ENCODE assay signal across 20 cellular contexts in the genomic region with DNA sequence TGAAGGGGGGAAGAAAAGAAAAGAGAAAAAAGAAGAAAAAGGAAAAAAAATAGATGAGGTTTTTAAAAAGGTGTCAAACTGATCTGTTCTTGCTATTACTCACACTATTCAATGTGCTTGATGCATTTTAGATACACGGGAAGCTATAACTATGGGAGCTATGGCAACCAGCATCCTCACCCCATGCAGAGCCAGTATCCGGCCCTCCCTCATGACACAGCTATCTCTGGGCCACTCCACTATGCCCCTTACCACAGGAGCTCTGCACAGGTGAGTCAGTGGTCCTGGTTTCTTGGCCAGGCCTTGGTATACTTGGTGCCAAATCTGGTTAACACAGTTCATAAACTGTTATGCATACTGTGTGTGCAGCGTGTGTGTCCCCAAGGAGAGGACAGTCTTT.
"Had no signal": no experiment of that assay in that cellular context is flagged by ENCODE, and none has a peak within 500 bp of the region (broad histone marks: within the 10 kb centered on the region; RNA-seq: fewer than 3 reads in every experiment).

No MANE protein-coding gene starts in this region.

- H3K36me3 Mint-ChIP-seq: stimulated activated memory B cell treated with anti-CD40 and anti-IgM and Interleukin-4, amounts not matched to agents 10 μg/mL and 1 μg/mL and 100 μg/mL, for 72 hours had no signal

- ATAC-seq: gastroesophageal sphincter; left lobe of liver; naive thymus-derived CD4-positive, alpha-beta T cell; stimulated activated memory B cell treated with anti-CD40 and anti-IgM and Interleukin-4, amounts not matched to agents 10 μg/mL and 1 μg/mL and 100 μg/mL, for 72 hours had no signal

- H3K27me3 Mint-ChIP-seq: naive thymus-derived CD4-positive, alpha-beta T cell; stimulated activated memory B cell treated with anti-CD40 and anti-IgM and Interleukin-4, amounts not matched to agents 10 μg/mL and 1 μg/mL and 100 μg/mL, for 72 hours; stimulated activated naive CD8-positive, alpha-beta T cell treated with anti-CD3 and anti-CD28 coated beads, Interleukin-15, Interleukin-2, amounts not matched to agents 100 ng/mL and 50 ng/mL, for 24 hours had no signal

- H3K27ac Mint-ChIP-seq: stimulated activated memory B cell treated with anti-CD40 and anti-IgM and Interleukin-4, amounts not matched to agents 10 μg/mL and 1 μg/mL and 100 μg/mL, for 72 hours; stimulated activated naive CD8-positive, alpha-beta T cell treated with anti-CD3 and anti-CD28 coated beads, Interleukin-15, Interleukin-2, amounts not matched to agents 100 ng/mL and 50 ng/mL, for 24 hours had no signal

- H3K9me3 Mint-ChIP-seq: neural crest cell had no signal

- H3K4me3 Mint-ChIP-seq: naive thymus-derived CD4-positive, alpha-beta T cell; neural crest cell; stimulated activated memory B cell treated with anti-CD40 and anti-IgM and Interleukin-4, amounts not matched to agents 10 μg/mL and 1 μg/mL and 100 μg/mL, for 72 hours; stimulated activated naive CD8-positive, alpha-beta T cell treated with anti-CD3 and anti-CD28 coated beads, Interleukin-15, Interleukin-2, amounts not matched to agents 100 ng/mL and 50 ng/mL, for 24 hours had no signal

- DNase-seq: cortex of kidney; dorsolateral prefrontal cortex; effector memory CD4-positive, alpha-beta T cell; esophagus squamous epithelium; foreskin fibroblast; glutamatergic neuron; islet precursor cell; mammary epithelial cell; naive thymus-derived CD4-positive, alpha-beta T cell; posterior cingulate gyrus; sigmoid colon; stimulated activated CD4-positive, alpha-beta T cell treated with anti-CD3 and anti-CD28 coated beads, Interleukin-4, amount 100 ng/mL, for 1 hour; stimulated activated CD8-positive, alpha-beta memory T cell treated with anti-CD3 and anti-CD28 coated beads, Interleukin-4, amount 100 ng/mL, for 48 hours; tibial artery; upper lobe of left lung had no signal
